25 cellular contexts compared by ENCODE assay signal in the genomic region with DNA sequence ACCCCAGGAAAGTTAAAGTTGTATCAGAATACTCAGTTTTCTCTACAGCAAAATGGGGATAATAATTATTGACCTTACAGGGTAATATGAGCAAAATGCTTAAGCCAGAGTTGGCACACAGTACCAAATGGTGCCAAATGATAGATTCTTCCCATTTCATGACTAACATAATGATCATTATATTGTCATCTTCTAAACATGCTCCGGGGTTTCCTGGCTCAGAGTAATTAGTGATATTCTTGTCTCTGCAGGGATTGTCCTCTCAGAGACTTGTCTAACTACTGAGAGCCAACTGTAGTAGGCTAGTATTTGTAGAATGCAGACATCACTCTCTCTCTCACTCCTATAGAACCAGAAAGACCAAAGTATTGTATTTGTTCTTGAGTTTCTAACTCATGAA. TPM values are rescaled to one million over a fixed set of nuclear protein-coding genes. Genes with fewer than 3 reads are reported as not detected.
"Had no signal": no experiment of that assay in that cellular context is flagged by ENCODE, and none has a peak within 500 bp of the region (broad histone marks: within the 10 kb centered on the region; RNA-seq: fewer than 3 reads in every experiment).

No MANE protein-coding gene starts in this region.

- H3K27me3 ChIP-seq: dorsolateral prefrontal cortex, esophagus muscularis mucosa, gastrocnemius medialis, heart right ventricle, left lung had no signal

- ATAC-seq: gastrocnemius medialis; heart right ventricle; left cardiac atrium; left lung; left ventricle myocardium superior; lower lobe of right lung; naive thymus-derived CD4-positive, alpha-beta T cell had no signal

- H3K9me3 ChIP-seq: esophagus muscularis mucosa, gastrocnemius medialis, lower lobe of right lung had no signal

- DNase-seq: dermis blood vessel endothelial cell; dorsolateral prefrontal cortex; effector CD4-positive, alpha-beta T cell; effector memory CD4-positive, alpha-beta T cell; erythroblast; foreskin melanocyte; gastrocnemius medialis; glutamatergic neuron; head of caudate nucleus; heart right ventricle; hippocampal formation; left cardiac atrium; left lung; left ventricle myocardium superior; lower lobe of right lung; mesendoderm; midbrain; naive thymus-derived CD4-positive, alpha-beta T cell had no signal

- FAIRE-seq: colon, endothelial cell of umbilical vein, islet of Langerhans had no signal

- H3K27ac ChIP-seq: coronary artery, dorsolateral prefrontal cortex, epithelial cell of prostate, esophagus muscularis mucosa, gastrocnemius medialis, heart right ventricle, left lung, lower lobe of right lung had no signal

- H3K4me3 ChIP-seq: coronary artery, dorsolateral prefrontal cortex, esophagus muscularis mucosa, gastrocnemius medialis, heart right ventricle, left lung, lower lobe of right lung had no signal

- H3K4me1 ChIP-seq: esophagus muscularis mucosa, gastrocnemius medialis, heart right ventricle, left lung, lower lobe of right lung had no signal

- H3K36me3 ChIP-seq: esophagus muscularis mucosa, gastrocnemius medialis, heart right ventricle, left lung, lower lobe of right lung had no signal

RNA-seq across cellular contexts. Expression of a gene that starts 25.2 kb away (rescaled TPM):
- total RNA-seq: dermis blood vessel endothelial cell, endothelial cell of umbilical vein, lung microvascular endothelial cell had no signal
- polyA plus RNA-seq: endothelial cell of umbilical vein had no signal
